In genomic region chr3:56048946-56049345, GRCh38 we compare ENCODE assay signal across 9 cellular contexts.
"Had no signal": no experiment of that assay in that cellular context is flagged by ENCODE, and none has a peak within 500 bp of the region (broad histone marks: within the 10 kb centered on the region; RNA-seq: fewer than 3 reads in every experiment).

No MANE protein-coding gene starts in this region.

- H3K4me1 ChIP-seq: HAP-1 had no signal

- H3K27ac Mint-ChIP-seq: GM23338, H9, HFFc6 had no signal

- H3K27ac ChIP-seq: GM23248 had no signal

- H2AFZ ChIP-seq: GM23248, GM23338 had no signal

- H3K4me3 ChIP-seq: GM23248, GM23338, HAP-1 had no signal

- DNase-seq: GM23248, GOT3, H7, H9, HCEC 1CT, HFFc6 had no signal

- H3K9me3 Mint-ChIP-seq: GM23338, H9 had no signal

- H3K36me3 ChIP-seq: HAP-1 had no signal

- H3K9ac ChIP-seq: GM23248 had no signal

- H3K4me2 ChIP-seq: GM23338 had no signal

- ATAC-seq: GM23338, HCT116 had no signal

- H3K4me3 Mint-ChIP-seq: GM23338, H9, HFFc6 had no signal

- H3K9me3 ChIP-seq: HAP-1 had no signal
